Comparison of ENCODE assay signal across 8 cellular contexts in the genomic region with DNA sequence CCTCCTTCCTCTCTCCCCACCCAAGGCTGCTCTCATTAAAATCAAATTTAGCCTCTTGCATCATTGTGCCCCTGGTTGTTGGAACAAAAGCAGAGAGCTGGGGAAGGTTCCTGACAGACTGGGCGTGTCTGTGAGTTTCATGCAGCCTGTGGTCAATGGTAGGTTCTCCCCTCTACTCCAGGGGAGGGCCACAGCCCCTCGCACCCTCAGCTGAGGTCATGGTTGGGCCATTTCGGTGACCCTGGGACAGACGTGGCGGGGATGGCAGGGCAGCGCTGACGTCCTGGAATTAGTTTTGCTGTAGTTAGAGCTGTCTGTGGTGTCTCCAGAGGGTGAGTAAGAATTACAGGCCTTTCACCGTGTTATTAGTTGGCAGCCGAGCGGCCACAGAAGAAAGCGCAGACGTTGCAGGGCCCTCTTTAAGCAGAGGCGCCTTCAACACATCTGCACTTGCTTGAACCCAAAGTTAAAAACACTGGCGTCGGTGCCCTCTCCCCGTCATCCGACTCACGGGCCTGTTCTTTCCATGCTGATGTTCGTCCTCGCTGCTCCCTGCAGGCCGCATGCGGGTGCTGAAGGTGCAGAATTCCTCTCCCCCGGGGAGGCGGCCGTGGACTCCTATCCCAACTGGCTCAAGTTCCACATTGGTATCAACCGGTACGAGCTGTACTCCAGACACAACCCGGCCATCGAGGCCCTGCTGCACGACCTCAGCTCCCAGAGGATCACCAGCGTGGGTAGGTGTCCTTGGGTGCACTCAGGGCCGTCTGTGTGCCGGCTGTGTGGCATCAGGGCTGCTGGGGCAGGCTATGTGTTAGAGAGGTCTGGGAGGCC. TPM values are rescaled to one million over a fixed set of nuclear protein-coding genes. Genes with fewer than 3 reads are reported as not detected.
DNase-seq lines count a peak whose midpoint lies in the region; ATAC-seq and TF ChIP-seq lines count a peak whose summit lies in the region.

No MANE protein-coding gene starts in this region.

- H3K9me3 ChIP-seq in right lobe of liver, result no peaks in the 10 kb centered on the region

- no peaks in the 10 kb centered on the region for H3K9me3 Mint-ChIP-seq in MCF 10A (ENCODE audit: unreplicated experiment)
- H3K9me3 Mint-ChIP-seq in type B pancreatic cell, result no peaks in the 10 kb centered on the region
- H3K9me3 Mint-ChIP-seq in activated T-cell treated with anti-CD3 and anti-CD28 coated beads, Interleukin-2, amount 50 U/mL, for 72 hours, result no peaks in the 10 kb centered on the region

- H3K36me3 ChIP-seq in right lobe of liver, result peaks cover 0 to 48% (median 18%) of the 10 kb centered on the region in 4 donors

- peak overlapping the region; percentile 51 to 91 (median 66) for H3K4me3 ChIP-seq in right lobe of liver

- H3K4me3 Mint-ChIP-seq in MCF 10A (ENCODE audit: unreplicated experiment), result peak overlapping the region; percentile 75
- H3K4me3 Mint-ChIP-seq in type B pancreatic cell, result peak overlapping the region; percentile 85
- H3K4me3 Mint-ChIP-seq in activated T-cell treated with anti-CD3 and anti-CD28 coated beads, Interleukin-2, amount 50 U/mL, for 72 hours, result no peak overlapping the region

- H3K36me3 Mint-ChIP-seq in MCF 10A (ENCODE audit: insufficient read depth, unreplicated experiment) (peaks cover 23% of the 10 kb centered on the region), type B pancreatic cell (peaks cover 13% of the 10 kb centered on the region)
- no peaks in the 10 kb centered on the region for H3K36me3 Mint-ChIP-seq in activated T-cell treated with anti-CD3 and anti-CD28 coated beads, Interleukin-2, amount 50 U/mL, for 72 hours (ENCODE audit: insufficient read depth in 2 of 2)

- 26% methylated on average over 21 of the region's 33 CpGs for WGBS in right lobe of liver (ENCODE audit: insufficient coverage, low coverage, low lambda C conversion rate, missing lambda C conversion rate)

- peaks cover 0 to 53% (median 21%) of the 10 kb centered on the region in 4 donors for H3K4me1 ChIP-seq in right lobe of liver

- H3K27ac Mint-ChIP-seq in MCF 10A (ENCODE audit: low read depth, unreplicated experiment) (no peak overlapping the region), type B pancreatic cell (peak overlapping the region; percentile 17)
- no peak overlapping the region for H3K27ac Mint-ChIP-seq in activated T-cell treated with anti-CD3 and anti-CD28 coated beads, Interleukin-2, amount 50 U/mL, for 72 hours

- ATAC-seq in right lobe of liver (peak; percentile 1 to 19 (median 10)), GM18868 (IDR thresholded peaks at IDR 0.05; ENCODE audit: unreplicated experiment) (no peak)
- ATAC-seq in activated T-cell treated with anti-CD3 and anti-CD28 coated beads, Interleukin-2, amount 50 U/mL, for 72 hours (replicated peaks in 1 of 2), result no peak

- no peak for TF ChIP-seq CTCF in MCF 10A (IDR thresholded peaks at IDR 0.05; ENCODE audit: unreplicated experiment)
- TF ChIP-seq CTCF in right lobe of liver (IDR thresholded peaks at IDR 0.05), result no peak
- TF ChIP-seq CTCF in type B pancreatic cell (conservative IDR thresholded peaks at IDR 0.05), result no peak

- CTCF ChIA-PET in MCF 10A (lab: Yijun Ruan, JAX), result interaction anchor here (0.6 to 1.0 kb wide), 2 partner anchors 39 to 124 kb away, joined by 3 read pairs; no protein-coding TSS in a partner anchor

- DNase-seq in SIG-M5 treated with dmso at 0.1 percent for 504 hours (lab: John Stamatoyannopoulos, UW; ENCODE audit: unreplicated experiment) (peak; percentile 82), SIG-M5 (lab: John Stamatoyannopoulos, UW) (no peak), MCF 10A (ENCODE audit: unreplicated experiment) (peak; percentile 38), right lobe of liver (peak in 2 of 3 donors; percentile 71 to 72), type B pancreatic cell (ENCODE audit: extremely low spot score, unreplicated experiment) (no peak), Ammon's horn (ENCODE audit: low spot score) (no peak)
- DNase-seq in activated T-cell treated with anti-CD3 and anti-CD28 coated beads, Interleukin-2, amount 50 U/mL, for 72 hours, result no peak

- no peaks in the 10 kb centered on the region for H3K27me3 ChIP-seq in right lobe of liver

- H3K27me3 Mint-ChIP-seq in MCF 10A (ENCODE audit: insufficient read depth, unreplicated experiment) (no peaks in the 10 kb centered on the region), type B pancreatic cell (peaks cover 13% of the 10 kb centered on the region)
- peaks cover 22% of the 10 kb centered on the region for H3K27me3 Mint-ChIP-seq in activated T-cell treated with anti-CD3 and anti-CD28 coated beads, Interleukin-2, amount 50 U/mL, for 72 hours (ENCODE audit: low read depth)

- H3K4me1 Mint-ChIP-seq in MCF 10A (ENCODE audit: insufficient read depth, unreplicated experiment) (peaks cover 14% of the 10 kb centered on the region), type B pancreatic cell (ENCODE audit: unreplicated experiment) (peaks cover 40% of the 10 kb centered on the region)
- H3K4me1 Mint-ChIP-seq in activated T-cell treated with anti-CD3 and anti-CD28 coated beads, Interleukin-2, amount 50 U/mL, for 72 hours (ENCODE audit: low read depth), result no peaks in the 10 kb centered on the region

- no peak for TF ChIP-seq POLR2A in right lobe of liver (IDR thresholded peaks at IDR 0.05)

- no TSS peak for BruUV-seq in MCF 10A (replicated peaks; lab: Mats Ljungman, UMichigan)

- POLR2A ChIA-PET in MCF 10A (lab: Yijun Ruan, JAX), result interaction anchor here (0.7 kb wide), 1 partner anchor 53 kb away, joined by 3 read pairs; no protein-coding TSS in a partner anchor

- H3K27ac ChIP-seq in right lobe of liver, result peak overlapping the region; percentile 56 to 87 (median 85)

- intact Hi-C loops in MCF 10A (cut with micrococcal nuclease), result loop anchor here (5.0 kb wide), 1 partner anchor 47 kb away; no protein-coding TSS in a partner anchor
- intact Hi-C loops in right lobe of liver (cut with DNase I), result no loop called here

RNA-seq across cellular contexts. Expression of a gene that starts 2.8 kb away (rescaled TPM):
- total RNA-seq in MCF 10A (2022) (8.8 and 14.2 TPM in 2 replicates), right lobe of liver (10 to 100 TPM; 32.1 to 73.8 (median 57.3) TPM), type B pancreatic cell (ENCODE audit: low replicate concordance) (17.4 and 18.1 TPM in 2 replicates)
- under 1 TPM in 1 of 2 donors, not detected in 1; 0.12 TPM for total RNA-seq in activated T-cell treated with anti-CD3 and anti-CD28 coated beads, Interleukin-2, amount 50 U/mL, for 72 hours

Comparison
In these comparisons a context has a peak if more than half of its experiments do, and no peak if none do; other contexts are left out.
1. DNase-seq: peak in SIG-M5 treated with dmso at 0.1 percent for 504 hours (single experiment), MCF 10A (single experiment) and right lobe of liver (2 of 3); none in SIG-M5 (single experiment), type B pancreatic cell (single experiment), Ammon's horn (single experiment) and activated T-cell treated with anti-CD3 and anti-CD28 coated beads, Interleukin-2, amount 50 U/mL, for 72 hours (0 of 2).
2. H3K4me3 Mint-ChIP-seq: peak in MCF 10A (single experiment) and type B pancreatic cell (single experiment); none in activated T-cell treated with anti-CD3 and anti-CD28 coated beads, Interleukin-2, amount 50 U/mL, for 72 hours (0 of 2).
3. ATAC-seq: peak in right lobe of liver (4 of 4); none in activated T-cell treated with anti-CD3 and anti-CD28 coated beads, Interleukin-2, amount 50 U/mL, for 72 hours (0 of 2) and GM18868 (single experiment).